In genomic region chr14:65502676-65503124, GRCh38 we compare ENCODE assay signal across 10 cellular contexts.
DNase-seq lines count a peak whose midpoint lies in the region; ATAC-seq and FAIRE-seq lines count a peak whose summit lies in the region.
"Had no signal": no experiment of that assay in that cellular context is flagged by ENCODE, and none has a peak within 500 bp of the region (broad histone marks: within the 10 kb centered on the region; RNA-seq: fewer than 3 reads in every experiment).

No MANE protein-coding gene starts in this region.

- intact Hi-C loops in Right ventricle myocardium superior (cut with DNase I) = no loop called here

- no peak for DNase-seq in GM18507 (ENCODE audit: extremely low spot score, insufficient read length, low read depth)
- DNase-seq in RKO (ENCODE audit: low spot score) = peak; percentile 18
- peak; percentile 80 for DNase-seq in iris pigment epithelial cell (ENCODE audit: low read depth)
- DNase-seq in C1 segment of cervical spinal cord (lab: John Stamatoyannopoulos, UW) = no peak
- no peak for DNase-seq in Right ventricle myocardium superior
- DNase-seq: activated CD8-positive, alpha-beta memory T cell treated with anti-CD3 and anti-CD28 coated beads for 24 hours; effector memory CD8-positive, alpha-beta T cell had no signal

- ATAC-seq in HG02678 (IDR thresholded peaks at IDR 0.05; ENCODE audit: unreplicated experiment) = peak; percentile 60
- no peak for ATAC-seq in HG03521 (IDR thresholded peaks at IDR 0.05; ENCODE audit: unreplicated experiment)
- no peak for ATAC-seq in GM21515 (IDR thresholded peaks at IDR 0.05; ENCODE audit: unreplicated experiment)
- ATAC-seq in Right ventricle myocardium superior (ENCODE audit: poor library complexity) = no peak
- ATAC-seq: effector memory CD8-positive, alpha-beta T cell had no signal

- FAIRE-seq in GM18507 (lab: Jason Lieb, UNC) = peak; percentile 83

Comparison
In these comparisons a context has a peak if more than half of its experiments do, and no peak if none do; other contexts are left out.
1. DNase-seq: peak in RKO (single experiment) and iris pigment epithelial cell (single experiment); none in GM18507 (single experiment), C1 segment of cervical spinal cord (0 of 14) and Right ventricle myocardium superior (single experiment).